In the genomic region with DNA sequence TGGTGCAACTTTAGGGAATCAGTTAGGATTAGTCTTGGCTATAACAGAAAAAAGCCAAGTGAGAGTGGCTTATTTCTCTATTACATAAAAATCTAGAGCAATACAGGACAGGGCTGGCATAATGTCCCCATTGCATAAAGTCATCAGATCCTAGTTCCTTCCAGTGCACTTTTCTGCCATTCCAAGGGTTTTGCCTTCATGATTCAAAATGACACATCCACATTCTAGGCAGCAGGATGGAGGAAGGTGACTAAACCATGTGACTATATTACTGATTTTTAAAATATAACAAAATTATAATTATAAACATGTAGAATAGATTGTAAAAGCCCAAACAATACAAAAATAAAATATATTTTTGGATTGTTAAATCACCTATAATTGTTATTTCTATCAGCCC, we compare ENCODE assay signal across 1 cellular context.
TF ChIP-seq lines count a peak whose summit lies in the region.

No MANE protein-coding gene starts in this region.

TF ChIP-seq in endothelial cell of umbilical vein, 7 proteins besides CTCF, POLR2A, EP300 and RAD21:
- TF ChIP-seq POLR2AphosphoS5 (IDR thresholded peaks at IDR 0.05; ENCODE audit: insufficient read depth, low read depth, low read length), result no peak
- TF ChIP-seq FOS (IDR thresholded peaks at IDR 0.05; ENCODE audit: borderline replicate concordance, insufficient read depth, low read length), result peak; percentile 61
- no peak for TF ChIP-seq EZH2 (IDR thresholded peaks at IDR 0.05; ENCODE audit: borderline replicate concordance, low read depth, low read length, severe bottlenecking)
- no peak for TF ChIP-seq MYC (IDR thresholded peaks at IDR 0.05; ENCODE audit: low read depth, low read length)
- no peak for TF ChIP-seq GATA2 (IDR thresholded peaks at IDR 0.05; ENCODE audit: insufficient read depth, insufficient read length, low read depth, low read length)
- TF ChIP-seq JUN (IDR thresholded peaks at IDR 0.05; ENCODE audit: borderline replicate concordance, insufficient read depth, insufficient read length, low read depth), result no peak
